25 cellular contexts compared by ENCODE assay signal in genomic region chr3:149647812-149648211, GRCh38. TPM values are rescaled to one million over a fixed set of nuclear protein-coding genes. Genes with fewer than 3 reads are reported as not detected.
A peak's percentile ranks its signal among the peaks of the same experiment; 100 is the strongest.
DNase-seq lines count a peak whose midpoint lies in the region; ATAC-seq and TF ChIP-seq lines count a peak whose summit lies in the region.
"Had no signal": no experiment of that assay in that cellular context is flagged by ENCODE, and none has a peak within 500 bp of the region (broad histone marks: within the 10 kb centered on the region; RNA-seq: fewer than 3 reads in every experiment).

No MANE protein-coding gene starts in this region.

- TF ChIP-seq CTCF in left ventricle myocardium inferior (IDR thresholded peaks at IDR 0.05; ENCODE audit: borderline replicate concordance), result no peak
- TF ChIP-seq CTCF in heart left ventricle (IDR thresholded peaks at IDR 0.05), result no peak
- TF ChIP-seq CTCF in Panc1 (IDR thresholded peaks at IDR 0.05), result no peak
- TF ChIP-seq CTCF in esophagus squamous epithelium (IDR thresholded peaks at IDR 0.05), result no peak
- no peak for TF ChIP-seq CTCF in vagina (IDR thresholded peaks at IDR 0.05)

- ATAC-seq in heart left ventricle (no peak), Panc1 (no peak)
- ATAC-seq: activated naive CD8-positive, alpha-beta T cell treated with anti-CD3 and anti-CD28 coated beads, Interleukin-2, amount 50 U/mL, for 24 hours; stimulated activated naive B cell treated with anti-CD40 and anti-IgM and Interleukin-4, amounts not matched to agents 10 μg/mL and 1 μg/mL and 100 μg/mL, for 72 hours; T-cell had no signal

- TF ChIP-seq POLR2A in heart left ventricle (IDR thresholded peaks at IDR 0.05) (no peak), esophagus squamous epithelium (IDR thresholded peaks at IDR 0.05) (no peak), vagina (IDR thresholded peaks at IDR 0.05) (no peak)

- POLR2A ChIA-PET in Panc1 (lab: Charles Lee), result interaction anchor here (0.7 kb wide), 1 partner anchor 307 kb away, joined by 3 read pairs; no protein-coding TSS in a partner anchor

- intact Hi-C loops in left ventricle myocardium inferior (cut with micrococcal nuclease) (no loop called here), heart left ventricle (cut with DNase I) (no loop called here), Panc1 (cut with micrococcal nuclease; ENCODE audit: unreplicated experiment) (no loop called here), esophagus squamous epithelium (cut with DNase I) (no loop called here), vagina (cut with DNase I) (no loop called here)

- no peaks in the 10 kb centered on the region for H3K27me3 ChIP-seq in left ventricle myocardium inferior (ENCODE audit: low read depth)
- no peaks in the 10 kb centered on the region for H3K27me3 ChIP-seq in heart left ventricle
- no peaks in the 10 kb centered on the region for H3K27me3 ChIP-seq in Panc1 (ENCODE audit: control insufficient read depth, insufficient read depth, low read length)
- H3K27me3 ChIP-seq in esophagus squamous epithelium, result no peaks in the 10 kb centered on the region
- no peaks in the 10 kb centered on the region for H3K27me3 ChIP-seq in vagina
- H3K27me3 ChIP-seq: BLaER1 had no signal

- CTCF ChIA-PET in Panc1 (lab: Charles Lee), result no interaction called here

- DNase-seq in left ventricle myocardium inferior (no peak), heart left ventricle (no peak), Panc1 (ENCODE audit: low read depth, low spot score) (no peak), esophagus squamous epithelium (lab: John Stamatoyannopoulos, UW) (no peak), vagina (ENCODE audit: extremely low spot score in 2 of 2) (no peak), A172 (ENCODE audit: low spot score) (no peak), HuH-7.5 (ENCODE audit: low spot score) (no peak), amygdala (lab: John Stamatoyannopoulos, UW) (no peak)
- DNase-seq: 8988T; activated CD4-positive, alpha-beta T cell treated with anti-CD3 and anti-CD28 coated beads, Interleukin-2, amount 10 ng/mL, durations not matched to agents 24 days and 14 days; activated naive CD8-positive, alpha-beta T cell treated with anti-CD3 and anti-CD28 coated beads, Interleukin-2, amount 50 U/mL, for 24 hours; caudate nucleus; EL; head of caudate nucleus; left ventricle myocardium superior; mucosa of descending colon; NCI-H1092; NCI-H2081; NCI-H446 treated with DMSO at 0.1 percent for 48 hours; Right ventricle myocardium superior; stimulated activated naive B cell treated with anti-CD40 and anti-IgM and Interleukin-4, amounts not matched to agents 10 μg/mL and 1 μg/mL and 100 μg/mL, for 72 hours; T-cell; trophoblast cell had no signal

- in situ Hi-C loops in Panc1 (cut with HindIII; ENCODE audit: low pct_unique_long_range_greater_than_20kb, low sequenced_read_pairs), result no loop called here

- H3K9me3 ChIP-seq in left ventricle myocardium inferior (replicated peaks) (no peaks in the 10 kb centered on the region), heart left ventricle (no peaks in the 10 kb centered on the region), Panc1 (ENCODE audit: control insufficient read depth, insufficient read depth, low read depth, low read length) (no peaks in the 10 kb centered on the region), esophagus squamous epithelium (no peaks in the 10 kb centered on the region), vagina (no peaks in the 10 kb centered on the region)
- H3K9me3 ChIP-seq: BLaER1, mucosa of descending colon had no signal

- BruUV-seq in Panc1 (replicated peaks; lab: Mats Ljungman, UMichigan), result no TSS peak

- 87 to 98% (median 88%) methylated on average over 1 of the region's 1 CpG for WGBS in heart left ventricle, 4 donors
- 79 to 93% methylated on average over 1 of the region's 1 CpG for WGBS in esophagus squamous epithelium, 2 donors

- H3K36me3 ChIP-seq in left ventricle myocardium inferior (peaks cover 38% of the 10 kb centered on the region), heart left ventricle (peaks cover 0 to 52% (median 7%) of the 10 kb centered on the region in 9 donors), Panc1 (ENCODE audit: control insufficient read depth, insufficient read depth, low read length) (peaks cover 64% of the 10 kb centered on the region), esophagus squamous epithelium (peaks cover 0 to 6% (median 0%) of the 10 kb centered on the region in 3 donors), vagina (no peaks in the 10 kb centered on the region)
- H3K36me3 ChIP-seq: BLaER1 had no signal

- peak overlapping the region; percentile 47 for H3K27ac ChIP-seq in left ventricle myocardium inferior (replicated peaks)
- peak overlapping the region in 2 of 12 donors; percentile 22 to 50 for H3K27ac ChIP-seq in heart left ventricle
- peak overlapping the region; percentile 67 for H3K27ac ChIP-seq in Panc1 (ENCODE audit: low read length)
- H3K27ac ChIP-seq in esophagus squamous epithelium, result peak overlapping the region in 3 of 4 donors; percentile 56 to 80 (median 79)
- H3K27ac ChIP-seq in vagina, result peak overlapping the region; percentile 37
- H3K27ac ChIP-seq: BLaER1, KMS-11 had no signal

- peak overlapping the region; percentile 37 for H3K4me3 ChIP-seq in left ventricle myocardium inferior
- no peak overlapping the region for H3K4me3 ChIP-seq in heart left ventricle
- no peak overlapping the region for H3K4me3 ChIP-seq in Panc1 (ENCODE audit: low read depth in 2 of 2, low read length in 2 of 2)
- no peak overlapping the region for H3K4me3 ChIP-seq in esophagus squamous epithelium
- H3K4me3 ChIP-seq in vagina, result no peak overlapping the region
- H3K4me3 ChIP-seq: BLaER1, mucosa of descending colon had no signal

- H3K4me1 ChIP-seq in left ventricle myocardium inferior (peaks cover 89% of the 10 kb centered on the region), heart left ventricle (peaks cover 3 to 83% (median 48%) of the 10 kb centered on the region in 12 donors), Panc1 (ENCODE audit: control insufficient read depth, insufficient read depth, low read length) (peaks cover 93% of the 10 kb centered on the region), esophagus squamous epithelium (peaks cover 25 to 94% (median 38%) of the 10 kb centered on the region in 3 donors), vagina (peaks cover 83% of the 10 kb centered on the region)
- H3K4me1 ChIP-seq: BLaER1 had no signal

RNA-seq across cellular contexts. Expression of gene WWTR1, which starts 10.0 kb away (rescaled TPM):
- total RNA-seq in left ventricle myocardium inferior (39.1 TPM), heart left ventricle (10 to 100 TPM; 32.5 to 71.7 (median 41.2) TPM), Panc1 (2021; ENCODE audit: unreplicated experiment) (298 TPM), esophagus squamous epithelium (100 to 1,000 TPM in 1 of 4 donors, 10 to 100 TPM in 3; 35.7 to 116 (median 39.6) TPM), vagina (181 TPM)
- polyA plus RNA-seq in heart left ventricle, result 10 to 100 TPM; 14.5 to 42.3 TPM
- 335 TPM for polyA plus RNA-seq in Panc1 (2012; ENCODE audit: insufficient read length)
- 84.9 and 103 TPM in 2 replicates for total RNA-seq in A172 (2014; rRNA removed; shearing (Covaris generic))
